In the genomic region with DNA sequence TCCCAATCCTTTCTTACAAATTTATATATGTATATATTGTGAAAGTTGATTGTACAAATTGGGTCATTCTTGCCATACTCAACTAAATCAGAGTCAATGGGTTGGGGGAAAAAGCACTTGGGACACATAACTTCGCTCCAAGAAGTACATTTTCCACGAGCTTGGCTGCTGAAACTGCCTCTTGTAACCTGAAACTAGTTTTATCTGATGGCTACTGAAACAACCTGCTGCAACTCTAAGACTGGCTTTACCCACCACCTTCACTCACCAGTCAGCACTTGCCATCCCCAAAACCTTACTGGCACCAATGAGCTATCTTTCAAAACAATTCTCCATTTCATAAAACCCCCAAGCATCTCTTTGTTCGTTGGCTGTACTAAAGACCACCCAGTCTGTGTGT, we compare ENCODE assay signal across 1 cellular context.
A peak's percentile ranks its signal among the peaks of the same experiment; 100 is the strongest.
TF ChIP-seq lines count a peak whose summit lies in the region.

No MANE protein-coding gene starts in this region.

TF ChIP-seq in K562, 482 proteins besides CTCF, POLR2A, EP300 and RAD21:
- 0 out of 2 replicates have a peak, but pooled peaks have one; percentile 23 for TF ChIP-seq HCFC1 (IDR thresholded peaks at IDR 0.05; ENCODE audit: low read depth, low read length)
- TF ChIP-seq ZEB2 (IDR thresholded peaks at IDR 0.05): peak; percentile 99
- no peak for TF ChIP-seq NR2F6 (CRISPR knock-in tag; IDR thresholded peaks at IDR 0.05)
